9 cellular contexts compared by ENCODE assay signal in genomic region chr7:66847879-66848810, GRCh38.
A peak's percentile ranks its signal among the peaks of the same experiment; 100 is the strongest.
DNase-seq lines count a peak whose midpoint lies in the region; TF ChIP-seq lines count a peak whose summit lies in the region.
"Had no signal": no experiment of that assay in that cellular context is flagged by ENCODE, and none has a peak within 500 bp of the region (broad histone marks: within the 10 kb centered on the region; RNA-seq: fewer than 3 reads in every experiment).

No MANE protein-coding gene starts in this region.

- in situ Hi-C loops in GM23248 (cut with MboI): no loop called here

- intact Hi-C loops in esophagus squamous epithelium (cut with DNase I): no loop called here

- no peak overlapping the region for H3K4me3 Mint-ChIP-seq in chondrocyte (ENCODE audit: unreplicated experiment)
- H3K4me3 Mint-ChIP-seq in neural progenitor cell: no peak overlapping the region

- no peaks in the 10 kb centered on the region for H3K27me3 Mint-ChIP-seq in chondrocyte (ENCODE audit: low read depth)
- peaks cover 4% of the 10 kb centered on the region for H3K27me3 Mint-ChIP-seq in neural progenitor cell (ENCODE audit: insufficient read depth, low read depth)

- TF ChIP-seq CTCF in chondrocyte (IDR thresholded peaks at IDR 0.05) (no peak), neural progenitor cell (IDR thresholded peaks at IDR 0.05) (no peak), GM10248 (IDR thresholded peaks at IDR 0.05; ENCODE audit: control extremely low read depth, extremely low read depth, low read depth, missing control alignments) (no peak), esophagus squamous epithelium (IDR thresholded peaks at IDR 0.05) (no peak)

- H3K9me3 ChIP-seq in GM23248 (ENCODE audit: low read depth): no peaks in the 10 kb centered on the region
- H3K9me3 ChIP-seq in neural progenitor cell (ENCODE audit: low read depth): no peaks in the 10 kb centered on the region
- H3K9me3 ChIP-seq in esophagus squamous epithelium: no peaks in the 10 kb centered on the region

- H3K36me3 Mint-ChIP-seq in chondrocyte (ENCODE audit: low read depth) (no peaks in the 10 kb centered on the region), neural progenitor cell (no peaks in the 10 kb centered on the region)

- POLR2A ChIA-PET in GM10248 (lab: Yijun Ruan, JAX) (interaction anchor here (0.6 kb wide), 1 partner anchor 105 kb away, joined by 4 read pairs; no protein-coding TSS in a partner anchor), HEK293T (lab: Yijun Ruan, JAX) (no interaction called here)

- no peaks in the 10 kb centered on the region for H3K36me3 ChIP-seq in GM23248 (ENCODE audit: low read depth)
- H3K36me3 ChIP-seq in neural progenitor cell: no peaks in the 10 kb centered on the region
- no peaks in the 10 kb centered on the region for H3K36me3 ChIP-seq in esophagus squamous epithelium

- no peak overlapping the region for H3K4me3 ChIP-seq in GM23248
- H3K4me3 ChIP-seq in neural progenitor cell: no peak overlapping the region
- no peak overlapping the region for H3K4me3 ChIP-seq in esophagus squamous epithelium

- no peaks in the 10 kb centered on the region for H3K9me2 ChIP-seq in GM23248 (ENCODE audit: insufficient read depth)

- H3K27me3 ChIP-seq in GM23248 (replicated peaks; ENCODE audit: insufficient read depth): no peaks in the 10 kb centered on the region
- no peaks in the 10 kb centered on the region for H3K27me3 ChIP-seq in neural progenitor cell
- H3K27me3 ChIP-seq in esophagus squamous epithelium: no peaks in the 10 kb centered on the region

- H3K4me1 ChIP-seq in GM23248 (ENCODE audit: insufficient read depth): peaks cover 14% of the 10 kb centered on the region
- peaks cover 11% of the 10 kb centered on the region for H3K4me1 ChIP-seq in neural progenitor cell
- peaks cover 13 to 25% (median 14%) of the 10 kb centered on the region in 3 donors for H3K4me1 ChIP-seq in esophagus squamous epithelium

- H3K4me2 ChIP-seq in GM23248 (ENCODE audit: unreplicated experiment): no peak overlapping the region
- H3K4me2 ChIP-seq in neural progenitor cell: peak overlapping the region; percentile 44

- WGBS in GM23248 (ENCODE audit: low coverage in 1 of 2, low lambda C conversion rate in 2 of 2, missing lambda C conversion rate in 2 of 2), 2 experiments: 52% methylated on average over 9 of the region's 9 CpGs
- 57 to 71% methylated on average over 6 to 7 of the region's 9 CpGs for WGBS in esophagus squamous epithelium, 2 donors

- H3K9me3 Mint-ChIP-seq in chondrocyte (ENCODE audit: low read depth) (no peaks in the 10 kb centered on the region), neural progenitor cell (no peaks in the 10 kb centered on the region)

- peak overlapping the region; percentile 72 for H3K27ac ChIP-seq in GM23248
- H3K27ac ChIP-seq in neural progenitor cell: no peak overlapping the region
- peak overlapping the region in 1 of 4 donors; percentile 21 for H3K27ac ChIP-seq in esophagus squamous epithelium

- H3K4me1 Mint-ChIP-seq in chondrocyte (ENCODE audit: low read depth) (peaks cover 30% of the 10 kb centered on the region), neural progenitor cell (peaks cover 23% of the 10 kb centered on the region)

- H3K27ac Mint-ChIP-seq in chondrocyte (ENCODE audit: unreplicated experiment) (peak overlapping the region; percentile 50), neural progenitor cell (no peak overlapping the region)

- H3F3A ChIP-seq in GM23248 (ENCODE audit: insufficient read depth) (peaks cover 5% of the 10 kb centered on the region; the same call in 1 of the 2 replicates), neural progenitor cell (ENCODE audit: low read depth) (peaks cover 22% of the 10 kb centered on the region)

- TF ChIP-seq POLR2A in esophagus squamous epithelium (IDR thresholded peaks at IDR 0.05): no peak

- no peaks in the 10 kb centered on the region for H3K79me2 ChIP-seq in GM23248 (ENCODE audit: insufficient read depth)
- peaks cover 7% of the 10 kb centered on the region for H3K79me2 ChIP-seq in neural progenitor cell (ENCODE audit: low read depth)

- peak overlapping the region; percentile 34; the same call in 1 of the 2 replicates for H3K9ac ChIP-seq in GM23248
- no peak overlapping the region for H3K9ac ChIP-seq in neural progenitor cell

- DNase-seq in GM23248 (peak; percentile 84), NOMO-1 treated with dmso at 0.1 percent for 144 hours (lab: John Stamatoyannopoulos, UW; ENCODE audit: unreplicated experiment) (peak; percentile 70), chondrocyte (ENCODE audit: low spot score) (no peak), neural progenitor cell (ENCODE audit: low spot score) (peak; percentile 12), GM10248 (ENCODE audit: extremely low spot score) (no peak), esophagus squamous epithelium (lab: John Stamatoyannopoulos, UW) (no peak), HEK293T (ENCODE audit: extremely low spot score) (no peak), NCI-H128 (lab: John Stamatoyannopoulos, UW; ENCODE audit: unreplicated experiment) (no peak)
- DNase-seq: NCI-H526 treated with DMSO at 0.1 percent for 48 hours had no signal

- peak overlapping the region; percentile 71 for H2AFZ ChIP-seq in GM23248
- H2AFZ ChIP-seq in neural progenitor cell (replicated peaks): peak overlapping the region; percentile 82

- CTCF ChIA-PET in GM10248 (lab: Yijun Ruan, JAX): no interaction called here
- CTCF ChIA-PET in HEK293T (lab: Yijun Ruan, JAX): no interaction called here

- no peaks in the 10 kb centered on the region for H4K20me1 ChIP-seq in GM23248 (ENCODE audit: insufficient read depth)
- H4K20me1 ChIP-seq in neural progenitor cell (ENCODE audit: low read depth): no peaks in the 10 kb centered on the region

TF ChIP-seq in HEK293T, 16 proteins besides CTCF, POLR2A, EP300 and RAD21:
- TF ChIP-seq L3MBTL2 (conservative IDR thresholded peaks at IDR 0.05) (no peak), FOXM1 (IDR thresholded peaks at IDR 0.05; ENCODE audit: borderline replicate concordance) (no peak), HDGF (IDR thresholded peaks at IDR 0.05; ENCODE audit: borderline replicate concordance) (no peak), FOXA1 (IDR thresholded peaks at IDR 0.05) (no peak), NFRKB (IDR thresholded peaks at IDR 0.05) (no peak), FOXK2 (IDR thresholded peaks at IDR 0.05) (no peak), SUZ12 (IDR thresholded peaks at IDR 0.05) (no peak), CTBP1 (IDR thresholded peaks at IDR 0.05; ENCODE audit: borderline replicate concordance) (no peak), ARNT (IDR thresholded peaks at IDR 0.05) (no peak), PKNOX1 (IDR thresholded peaks at IDR 0.05) (no peak), ZNF384 (IDR thresholded peaks at IDR 0.05) (no peak), ELF4 (IDR thresholded peaks at IDR 0.05) (no peak), SP1 (IDR thresholded peaks at IDR 0.05) (no peak), LEF1 (IDR thresholded peaks at IDR 0.05; ENCODE audit: borderline replicate concordance) (no peak), TARDBP (IDR thresholded peaks at IDR 0.05) (no peak), BHLHE40 (IDR thresholded peaks at IDR 0.05; ENCODE audit: borderline replicate concordance) (no peak)
TF ChIP-seq in HEK293T: peak in this region for 0.

Comparison
In these comparisons a context has a peak if more than half of its experiments do, and no peak if none do; other contexts are left out.
1. DNase-seq: peak in GM23248 (single experiment), NOMO-1 treated with dmso at 0.1 percent for 144 hours (single experiment) and neural progenitor cell (single experiment); none in chondrocyte (single experiment), GM10248 (single experiment), esophagus squamous epithelium (single experiment), HEK293T (single experiment) and NCI-H128 (single experiment).